1 cellular context compared by ENCODE assay signal in genomic region chr16:23074423-23074822, GRCh38.
TF ChIP-seq lines count a peak whose summit lies in the region.

No MANE protein-coding gene starts in this region.

TF ChIP-seq in A549, 52 proteins besides CTCF, POLR2A, EP300 and RAD21 (continued from another document):
- TF ChIP-seq, protein P1, sequence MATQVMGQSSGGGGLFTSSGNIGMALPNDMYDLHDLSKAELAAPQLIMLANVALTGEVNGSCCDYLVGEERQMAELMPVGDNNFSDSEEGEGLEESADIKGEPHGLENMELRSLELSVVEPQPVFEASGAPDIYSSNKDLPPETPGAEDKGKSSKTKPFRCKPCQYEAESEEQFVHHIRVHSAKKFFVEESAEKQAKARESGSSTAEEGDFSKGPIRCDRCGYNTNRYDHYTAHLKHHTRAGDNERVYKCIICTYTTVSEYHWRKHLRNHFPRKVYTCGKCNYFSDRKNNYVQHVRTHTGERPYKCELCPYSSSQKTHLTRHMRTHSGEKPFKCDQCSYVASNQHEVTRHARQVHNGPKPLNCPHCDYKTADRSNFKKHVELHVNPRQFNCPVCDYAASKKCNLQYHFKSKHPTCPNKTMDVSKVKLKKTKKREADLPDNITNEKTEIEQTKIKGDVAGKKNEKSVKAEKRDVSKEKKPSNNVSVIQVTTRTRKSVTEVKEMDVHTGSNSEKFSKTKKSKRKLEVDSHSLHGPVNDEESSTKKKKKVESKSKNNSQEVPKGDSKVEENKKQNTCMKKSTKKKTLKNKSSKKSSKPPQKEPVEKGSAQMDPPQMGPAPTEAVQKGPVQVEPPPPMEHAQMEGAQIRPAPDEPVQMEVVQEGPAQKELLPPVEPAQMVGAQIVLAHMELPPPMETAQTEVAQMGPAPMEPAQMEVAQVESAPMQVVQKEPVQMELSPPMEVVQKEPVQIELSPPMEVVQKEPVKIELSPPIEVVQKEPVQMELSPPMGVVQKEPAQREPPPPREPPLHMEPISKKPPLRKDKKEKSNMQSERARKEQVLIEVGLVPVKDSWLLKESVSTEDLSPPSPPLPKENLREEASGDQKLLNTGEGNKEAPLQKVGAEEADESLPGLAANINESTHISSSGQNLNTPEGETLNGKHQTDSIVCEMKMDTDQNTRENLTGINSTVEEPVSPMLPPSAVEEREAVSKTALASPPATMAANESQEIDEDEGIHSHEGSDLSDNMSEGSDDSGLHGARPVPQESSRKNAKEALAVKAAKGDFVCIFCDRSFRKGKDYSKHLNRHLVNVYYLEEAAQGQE (IDR thresholded peaks at IDR 0.05): no peak
TF ChIP-seq in A549: peak in this region for 0.
